ENCODE assay signal across 10 cellular contexts in the genomic region with DNA sequence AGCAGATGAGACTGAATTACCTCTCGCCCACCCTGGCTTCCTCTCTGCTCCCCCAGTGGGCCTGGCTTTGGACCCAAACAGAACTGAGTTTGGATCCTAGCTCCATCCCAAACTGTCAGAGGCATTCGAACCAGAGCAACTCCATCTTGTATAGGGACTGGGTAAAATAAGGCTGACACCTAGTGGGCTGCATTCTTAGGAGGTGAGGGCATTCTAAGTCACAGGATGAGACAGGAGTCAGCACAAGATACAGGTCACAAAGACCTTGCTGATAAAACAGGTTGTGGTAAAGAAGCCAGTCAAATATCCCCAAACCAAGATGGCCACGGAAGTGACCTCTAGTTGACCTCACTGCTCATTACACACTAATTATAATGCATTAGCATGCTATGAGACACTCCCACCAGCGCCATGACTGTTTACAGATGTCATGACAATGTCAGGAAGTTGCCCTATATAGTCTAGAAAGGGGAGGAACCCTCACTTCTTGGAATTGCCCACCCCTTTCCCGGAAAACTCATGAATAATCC. TPM values are rescaled to one million over a fixed set of nuclear protein-coding genes. Genes with fewer than 3 reads are reported as not detected.
DNase-seq lines count a peak whose midpoint lies in the region; ATAC-seq and TF ChIP-seq lines count a peak whose summit lies in the region.
"Had no signal": no experiment of that assay in that cellular context is flagged by ENCODE, and none has a peak within 500 bp of the region (broad histone marks: within the 10 kb centered on the region; RNA-seq: fewer than 3 reads in every experiment).

No MANE protein-coding gene starts in this region.

- peak; percentile 43 for ATAC-seq in PC-3
- no peak for ATAC-seq in HG03460 (IDR thresholded peaks at IDR 0.05; ENCODE audit: unreplicated experiment)
- no peak for ATAC-seq in HG03175 (IDR thresholded peaks at IDR 0.05; ENCODE audit: unreplicated experiment)
- no peak for ATAC-seq in GM18498 (IDR thresholded peaks at IDR 0.05; ENCODE audit: unreplicated experiment)

- no peaks in the 10 kb centered on the region for H3F3A ChIP-seq in PC-3 (ENCODE audit: low read length, unreplicated experiment)

- H3K27ac ChIP-seq in PC-3 (ENCODE audit: low read length) (no peak overlapping the region), mesenchymal stem cell (ENCODE audit: low read length, poor library complexity, severe bottlenecking) (no peak overlapping the region)

- in situ Hi-C loops in G401 (cut with HindIII; ENCODE audit: low sequenced_read_pairs), result no loop called here

- no peak overlapping the region for H2BK15ac ChIP-seq in mesenchymal stem cell (ENCODE audit: low read depth, poor library complexity, severe bottlenecking)

- DNase-seq in G401 (ENCODE audit: low spot score) (peak; percentile 30), PC-3 (peak; percentile 25), mesenchymal stem cell (peak; percentile 38), posterior cingulate gyrus (no peak)
- DNase-seq in activated naive CD8-positive, alpha-beta T cell treated with anti-CD3 and anti-CD28 coated beads, Interleukin-2, amount 50 U/mL, for 16 hours (ENCODE audit: low read depth, low spot score), result peak; percentile 2
- DNase-seq: naive B cell, NCI-H1417 had no signal

- H3K79me1 ChIP-seq in mesenchymal stem cell (replicated peaks; ENCODE audit: low read length, poor library complexity, severe bottlenecking), result no peaks in the 10 kb centered on the region

- H4K8ac ChIP-seq in mesenchymal stem cell (ENCODE audit: low read length), result no peak overlapping the region

- H2BK12ac ChIP-seq in mesenchymal stem cell (ENCODE audit: low read length in 2 of 2), result no peak overlapping the region

- no peak; the same call in 1 of the 2 replicates for TF ChIP-seq CTCF in PC-3 (conservative IDR thresholded peaks at IDR 0.05; ENCODE audit: low read depth, low read length)

- no peak overlapping the region for H3K4ac ChIP-seq in mesenchymal stem cell (ENCODE audit: low read depth in 1 of 2, low read length in 2 of 2)

- H2BK120ac ChIP-seq in mesenchymal stem cell (ENCODE audit: low read depth, low read length), result no peak overlapping the region

- no peak overlapping the region for H3K23ac ChIP-seq in mesenchymal stem cell (ENCODE audit: low read length in 2 of 2)

- H3K14ac ChIP-seq in mesenchymal stem cell (ENCODE audit: low read length in 2 of 2), result no peak overlapping the region

- no peaks in the 10 kb centered on the region for H3K79me2 ChIP-seq in PC-3 (ENCODE audit: low read length)

- no peak overlapping the region for H4K91ac ChIP-seq in mesenchymal stem cell (ENCODE audit: low read length)

- H3K4me2 ChIP-seq in PC-3 (ENCODE audit: low read length) (no peak overlapping the region), mesenchymal stem cell (ENCODE audit: low read length, poor library complexity, severe bottlenecking) (no peak overlapping the region)

- no peaks in the 10 kb centered on the region for H3K4me1 ChIP-seq in PC-3 (ENCODE audit: insufficient read depth, low read length)
- no peaks in the 10 kb centered on the region for H3K4me1 ChIP-seq in mesenchymal stem cell (ENCODE audit: control insufficient read depth, insufficient read depth, low read depth, low read length)

- no peaks in the 10 kb centered on the region for H3K9me2 ChIP-seq in PC-3 (replicated peaks; ENCODE audit: low read length)

- intact Hi-C loops in PC-3 (cut with micrococcal nuclease) (no loop called here), posterior cingulate gyrus (cut with DNase I) (no loop called here)

- POLR2A ChIA-PET in PC-3 (lab: Charles Lee; ENCODE audit: unreplicated experiment), result no interaction called here

- H2AK5ac ChIP-seq in mesenchymal stem cell (ENCODE audit: low read length, severe bottlenecking), result no peak overlapping the region

- no peak overlapping the region for H2BK5ac ChIP-seq in mesenchymal stem cell (ENCODE audit: low read depth, low read length, poor library complexity, severe bottlenecking)

- H3K36me3 ChIP-seq in PC-3 (ENCODE audit: low read depth, low read length) (no peaks in the 10 kb centered on the region), mesenchymal stem cell (ENCODE audit: control insufficient read depth in 1 of 2, insufficient read depth in 2 of 2, low read depth in 1 of 2, low read length in 2 of 2) (no peaks in the 10 kb centered on the region)

- H4K20me1 ChIP-seq in PC-3 (ENCODE audit: low read length), result no peaks in the 10 kb centered on the region

- H2AFZ ChIP-seq in PC-3 (ENCODE audit: low read length) (no peak overlapping the region), mesenchymal stem cell (ENCODE audit: low read depth, low read length) (no peak overlapping the region)

- H3K27me3 ChIP-seq in PC-3 (ENCODE audit: low read length), result no peaks in the 10 kb centered on the region
- peaks cover 0 to 1% of the 10 kb centered on the region in 2 experiments for H3K27me3 ChIP-seq in mesenchymal stem cell (ENCODE audit: control insufficient read depth in 1 of 2, insufficient read depth in 1 of 2, low read length in 2 of 2)

- BruUV-seq in PC-3 (replicated peaks; lab: Mats Ljungman, UMichigan), result no TSS peak

- no peak overlapping the region for H3K18ac ChIP-seq in mesenchymal stem cell (ENCODE audit: low read depth in 1 of 2, low read length in 2 of 2)

- whole genome bisulfite sequencing in mesenchymal stem cell, result 89% methylated on average over 4 of the region's 5 CpGs

- no peak overlapping the region for H3K4me3 ChIP-seq in PC-3 (ENCODE audit: low read length)
- no peak overlapping the region for H3K4me3 ChIP-seq in mesenchymal stem cell (ENCODE audit: insufficient read depth in 1 of 2, low read depth in 1 of 2, low read length in 2 of 2)

- H3K9me3 ChIP-seq in PC-3 (ENCODE audit: low read length), result no peaks in the 10 kb centered on the region
- H3K9me3 ChIP-seq in mesenchymal stem cell (ENCODE audit: control insufficient read depth, low read length), result no peaks in the 10 kb centered on the region

- CTCF ChIA-PET in PC-3 (lab: Charles Lee), result interaction anchor here (0.6 kb wide), 1 partner anchor 94 kb away, joined by 6 read pairs; no protein-coding TSS in a partner anchor

- no peak overlapping the region for H3K9ac ChIP-seq in PC-3 (ENCODE audit: low read length)
- no peak overlapping the region for H3K9ac ChIP-seq in mesenchymal stem cell (ENCODE audit: low read length)

RNA-seq across cellular contexts. Expression of gene LYRM1, which starts 44.4 kb away (rescaled TPM):
- total RNA-seq in G401 (2014; rRNA removed; shearing (Covaris generic)), result 59.0 and 88.5 TPM in 2 replicates
- 21.9 and 35.1 TPM in 2 replicates for total RNA-seq in PC-3 (2014; rRNA removed)
- 17.2 TPM for polyA plus RNA-seq in mesenchymal stem cell (2013, experiment 1 of 2)
- polyA plus RNA-seq in mesenchymal stem cell (2013, experiment 2 of 2), result 14.6 TPM

RNA-seq across cellular contexts. Expression of gene DCUN1D3, which starts 44.8 kb away (rescaled TPM):
- total RNA-seq in G401 (2014; rRNA removed; shearing (Covaris generic)), result 3.4 and 8.6 TPM in 2 replicates
- total RNA-seq in PC-3 (2014; rRNA removed), result 8.5 and 10.5 TPM in 2 replicates
- polyA plus RNA-seq in mesenchymal stem cell (2013, experiment 1 of 2), result 7.9 TPM
- polyA plus RNA-seq in mesenchymal stem cell (2013, experiment 2 of 2), result 8.2 TPM

Comparison
In these comparisons a context has a peak if more than half of its experiments do, and no peak if none do; other contexts are left out.
1. DNase-seq: peak in G401 (single experiment), PC-3 (single experiment), activated naive CD8-positive, alpha-beta T cell treated with anti-CD3 and anti-CD28 coated beads, Interleukin-2, amount 50 U/mL, for 16 hours (single experiment) and mesenchymal stem cell (single experiment); none in posterior cingulate gyrus (0 of 10).